ENCODE assay signal across 19 cellular contexts in genomic region chr10:90988802-90989201, GRCh38.
"Had no signal": no experiment of that assay in that cellular context is flagged by ENCODE, and none has a peak within 500 bp of the region (broad histone marks: within the 10 kb centered on the region; RNA-seq: fewer than 3 reads in every experiment).

No MANE protein-coding gene starts in this region.

- H3K27me3 ChIP-seq: stomach, testis, upper lobe of right lung had no signal

- H3K9me3 Mint-ChIP-seq: activated CD4-positive, alpha-beta memory T cell treated with anti-CD3 and anti-CD28 coated beads for 36 hours; activated T-helper 17 cell treated with anti-CD3 and anti-CD28 coated beads, Interleukin-2, amount 50 U/mL, for 72 hours; nephron progenitor cell; T-helper 2 cell treated with Interferon-gamma antibody and Interleukin-4, amounts not matched to agents 5 μg/mL and 100 μg/mL, for 36 hours had no signal

- H3K27me3 Mint-ChIP-seq: activated CD4-positive, alpha-beta memory T cell treated with anti-CD3 and anti-CD28 coated beads for 36 hours; activated CD4-positive, alpha-beta T cell treated with anti-CD3 and anti-CD28 coated beads for 36 hours; activated T-helper 17 cell treated with anti-CD3 and anti-CD28 coated beads, Interleukin-2, amount 50 U/mL, for 72 hours had no signal

- FAIRE-seq: bronchial epithelial cell, keratinocyte, TTC549 had no signal

- ATAC-seq: activated CD4-positive, alpha-beta T cell treated with anti-CD3 and anti-CD28 coated beads for 36 hours; activated CD8-positive, alpha-beta memory T cell treated with anti-CD3 and anti-CD28 coated beads, Interleukin-2, amount 10 ng/mL, durations not matched to agents 7 days and 5 days; activated T-helper 17 cell treated with anti-CD3 and anti-CD28 coated beads, Interleukin-2, amount 50 U/mL, for 72 hours; left lobe of liver; upper lobe of right lung had no signal

- H3K4me1 Mint-ChIP-seq: activated T-helper 17 cell treated with anti-CD3 and anti-CD28 coated beads, Interleukin-2, amount 50 U/mL, for 72 hours had no signal

- H3K9me3 ChIP-seq: stomach, testis, upper lobe of right lung had no signal

- H3K4me1 ChIP-seq: testis, upper lobe of right lung had no signal

- H3K36me3 ChIP-seq: stomach, upper lobe of right lung had no signal

- H3K27ac ChIP-seq: stomach, testis, upper lobe of right lung had no signal

- H3K27ac Mint-ChIP-seq: activated CD4-positive, alpha-beta memory T cell treated with anti-CD3 and anti-CD28 coated beads for 36 hours; activated CD4-positive, alpha-beta T cell treated with anti-CD3 and anti-CD28 coated beads for 36 hours; activated CD8-positive, alpha-beta memory T cell treated with anti-CD3 and anti-CD28 coated beads, Interleukin-2, amount 10 ng/mL, durations not matched to agents 7 days and 5 days; activated T-helper 17 cell treated with anti-CD3 and anti-CD28 coated beads, Interleukin-2, amount 50 U/mL, for 72 hours; nephron progenitor cell; progenitor cell of endocrine pancreas; T-helper 2 cell treated with Interferon-gamma antibody and Interleukin-4, amounts not matched to agents 5 μg/mL and 100 μg/mL, for 36 hours had no signal

- H3K4me3 ChIP-seq: stomach, testis, upper lobe of right lung had no signal

- DNase-seq: activated CD4-positive, alpha-beta memory T cell treated with anti-CD3 and anti-CD28 coated beads for 36 hours; activated CD4-positive, alpha-beta T cell treated with anti-CD3 and anti-CD28 coated beads for 36 hours; activated CD8-positive, alpha-beta memory T cell treated with anti-CD3 and anti-CD28 coated beads, Interleukin-2, amount 10 ng/mL, durations not matched to agents 7 days and 5 days; activated naive CD4-positive, alpha-beta T cell treated with Interleukin-2 at 50 U/mL for 16 hours; foreskin fibroblast; mammary epithelial cell; midbrain; nephron progenitor cell; occipital lobe; stomach; testis; upper lobe of right lung had no signal

- H3K4me3 Mint-ChIP-seq: activated CD4-positive, alpha-beta memory T cell treated with anti-CD3 and anti-CD28 coated beads for 36 hours; activated CD4-positive, alpha-beta T cell treated with anti-CD3 and anti-CD28 coated beads for 36 hours; activated CD8-positive, alpha-beta memory T cell treated with anti-CD3 and anti-CD28 coated beads, Interleukin-2, amount 10 ng/mL, durations not matched to agents 7 days and 5 days; activated T-helper 17 cell treated with anti-CD3 and anti-CD28 coated beads, Interleukin-2, amount 50 U/mL, for 72 hours; nephron progenitor cell; T-helper 2 cell treated with Interferon-gamma antibody and Interleukin-4, amounts not matched to agents 5 μg/mL and 100 μg/mL, for 36 hours had no signal
